Comparison of ENCODE assay signal across 14 cellular contexts in genomic region chr13:99985886-99986527, GRCh38. TPM values are rescaled to one million over a fixed set of nuclear protein-coding genes. Genes with fewer than 3 reads are reported as not detected.
DNase-seq lines count a peak whose midpoint lies in the region; ATAC-seq, FAIRE-seq and TF ChIP-seq lines count a peak whose summit lies in the region.
"Had no signal": no experiment of that assay in that cellular context is flagged by ENCODE, and none has a peak within 500 bp of the region (broad histone marks: within the 10 kb centered on the region; RNA-seq: fewer than 3 reads in every experiment).

No MANE protein-coding gene starts in this region.

- H3K4me1 ChIP-seq in HepG2 (ENCODE audit: insufficient read depth, low read length) (peaks cover 31% of the 10 kb centered on the region), BE2C (no peaks in the 10 kb centered on the region), upper lobe of left lung (peaks cover 17 to 56% (median 18%) of the 10 kb centered on the region in 4 donors)

- CTCF ChIA-PET in HepG2 (lab: Yijun Ruan, JAX; ENCODE audit: low intra/inter-chr PET ratio, low total read pairs): no interaction called here

- no peak for TF ChIP-seq RAD21 in HepG2 (CRISPR knock-in tag; IDR thresholded peaks at IDR 0.05)

- ATAC-seq in effector memory CD8-positive, alpha-beta T cell (replicated peaks): no peak
- ATAC-seq in HepG2 (no peak), upper lobe of left lung (ENCODE audit: low FRiP score in 2 of 2) (no peak)
- ATAC-seq: upper lobe of right lung had no signal

- H3K79me2 ChIP-seq in HepG2 (ENCODE audit: insufficient read depth, low read length): no peaks in the 10 kb centered on the region

- H3K27me3 ChIP-seq in HepG2 (ENCODE audit: control insufficient read depth in 1 of 2, insufficient read depth in 2 of 2, low read length in 2 of 2) (peaks cover 0 to 43% of the 10 kb centered on the region in 2 experiments; a peak in 3 of 5 replicates), BE2C (peaks cover 97% of the 10 kb centered on the region), upper lobe of left lung (peaks cover 2 to 96% (median 71%) of the 10 kb centered on the region in 4 donors)

- H3K36me3 ChIP-seq in HepG2 (replicated peaks in 1 of 2; ENCODE audit: control insufficient read depth in 1 of 2, insufficient read depth in 2 of 2, low read length in 2 of 2) (no peaks in the 10 kb centered on the region), BE2C (no peaks in the 10 kb centered on the region), upper lobe of left lung (no peaks in the 10 kb centered on the region)
- H3K36me3 ChIP-seq: upper lobe of right lung had no signal

- H3K27me3 Mint-ChIP-seq in activated CD4-positive, alpha-beta T cell treated with anti-CD3 and anti-CD28 coated beads, Interleukin-2, amount 10 ng/mL, durations not matched to agents 24 days and 14 days: peaks cover 72% of the 10 kb centered on the region
- peaks cover 61 to 79% of the 10 kb centered on the region in 2 donors for H3K27me3 Mint-ChIP-seq in effector memory CD8-positive, alpha-beta T cell
- no peaks in the 10 kb centered on the region for H3K27me3 Mint-ChIP-seq in osteocyte (ENCODE audit: unreplicated experiment)

- no peak for FAIRE-seq in HepG2 (lab: Jason Lieb, UNC)

- peaks cover 16% of the 10 kb centered on the region for H3K4me1 Mint-ChIP-seq in activated CD4-positive, alpha-beta T cell treated with anti-CD3 and anti-CD28 coated beads, Interleukin-2, amount 10 ng/mL, durations not matched to agents 24 days and 14 days
- H3K4me1 Mint-ChIP-seq in effector memory CD8-positive, alpha-beta T cell (ENCODE audit: low read depth in 2 of 2): peaks cover 4 to 11% of the 10 kb centered on the region in 2 donors
- peaks cover 42% of the 10 kb centered on the region for H3K4me1 Mint-ChIP-seq in osteocyte (ENCODE audit: unreplicated experiment)

- no peaks in the 10 kb centered on the region for H3K9me3 ChIP-seq in HepG2 (ENCODE audit: low read length)
- H3K9me3 ChIP-seq in BE2C: no peaks in the 10 kb centered on the region; the same call in 1 of the 2 replicates
- peaks cover 0 to 3% (median 0%) of the 10 kb centered on the region in 4 donors for H3K9me3 ChIP-seq in upper lobe of left lung
- H3K9me3 ChIP-seq: upper lobe of right lung had no signal

- H2AFZ ChIP-seq in HepG2 (ENCODE audit: low read length): no peak overlapping the region

- no peak overlapping the region for H3K9ac ChIP-seq in HepG2 (ENCODE audit: insufficient read depth, low read depth, low read length)

- no peak overlapping the region for H3K4me2 ChIP-seq in HepG2 (ENCODE audit: low read depth, low read length)

- H3K27ac Mint-ChIP-seq in activated CD4-positive, alpha-beta T cell treated with anti-CD3 and anti-CD28 coated beads, Interleukin-2, amount 10 ng/mL, durations not matched to agents 24 days and 14 days: peak overlapping the region; percentile 88
- H3K27ac Mint-ChIP-seq in effector memory CD8-positive, alpha-beta T cell: peak overlapping the region in 1 of 2 donors; percentile 88
- peak overlapping the region; percentile 98 for H3K27ac Mint-ChIP-seq in osteocyte (ENCODE audit: unreplicated experiment)

- peak overlapping the region; percentile 34 for H3K4me3 Mint-ChIP-seq in activated CD4-positive, alpha-beta T cell treated with anti-CD3 and anti-CD28 coated beads, Interleukin-2, amount 10 ng/mL, durations not matched to agents 24 days and 14 days
- H3K4me3 Mint-ChIP-seq in effector memory CD8-positive, alpha-beta T cell: peak overlapping the region; percentile 3 to 28
- H3K4me3 Mint-ChIP-seq in osteocyte (ENCODE audit: unreplicated experiment): peak overlapping the region; percentile 86

- no peak for TF ChIP-seq POLR2A in HepG2 (IDR thresholded peaks at IDR 0.05; ENCODE audit: insufficient read depth in 1 of 2, low read depth in 2 of 2, low read length in 2 of 2)
- no peak for TF ChIP-seq POLR2A in upper lobe of left lung (IDR thresholded peaks at IDR 0.05)

- 74% methylated on average over 15 of the region's 15 CpGs for WGBS in HepG2 (ENCODE audit: low lambda C conversion rate)
- 33 to 34% methylated on average over 15 of the region's 15 CpGs for WGBS in upper lobe of left lung, 2 donors

- BruUV-seq in HepG2 (replicated peaks; lab: Mats Ljungman, UMichigan): no TSS peak

- intact Hi-C loops in activated CD4-positive, alpha-beta T cell treated with anti-CD3 and anti-CD28 coated beads, Interleukin-2, amount 10 ng/mL, durations not matched to agents 24 days and 14 days (cut with micrococcal nuclease): loop anchor here (1.0 to 2.0 kb wide), 2 partner anchors 9 to 27 kb away; no protein-coding TSS in a partner anchor
- intact Hi-C loops in HepG2 (cut with micrococcal nuclease; ENCODE audit: unreplicated experiment): loop anchor here (10.0 kb wide), 1 partner anchor 529 kb away; no protein-coding TSS in a partner anchor

- no peak for DNase-seq in activated CD4-positive, alpha-beta T cell treated with anti-CD3 and anti-CD28 coated beads, Interleukin-2, amount 10 ng/mL, durations not matched to agents 24 days and 14 days
- DNase-seq in activated CD4-positive, alpha-beta T cell treated with anti-CD3 and anti-CD28 coated beads for 4 hours: no peak
- peak; percentile 15 for DNase-seq in OCI-M1 (lab: John Stamatoyannopoulos, UW)
- no peak for DNase-seq in effector memory CD8-positive, alpha-beta T cell
- no peak for DNase-seq in osteocyte (ENCODE audit: extremely low spot score, unreplicated experiment)
- no peak for DNase-seq in HepG2 (ENCODE audit: low spot score)
- DNase-seq in BE2C: no peak
- no peak for DNase-seq in upper lobe of left lung
- DNase-seq: AML-193, NCI-H1105, upper lobe of right lung had no signal

- in situ Hi-C loops in HepG2 (cut with HindIII; ENCODE audit: extremely low pct_ligation_motif_present, low pct_unique_long_range_greater_than_20kb): loop anchor here (10.0 kb wide), 1 partner anchor 249 kb away; no protein-coding TSS in a partner anchor

- no peaks in the 10 kb centered on the region for H4K20me1 ChIP-seq in HepG2 (ENCODE audit: insufficient read depth, low read length)

- H3K27ac ChIP-seq in HepG2 (ENCODE audit: extremely low read length, insufficient read depth, low read length) (no peak overlapping the region), upper lobe of left lung (no peak overlapping the region)
- H3K27ac ChIP-seq: upper lobe of right lung had no signal

- no peak overlapping the region for H3K4me3 ChIP-seq in HepG2 (replicated peaks in 1 of 3; ENCODE audit: insufficient read depth in 1 of 3, low read depth in 2 of 3, low read length in 3 of 3)
- H3K4me3 ChIP-seq in BE2C (ENCODE audit: low read depth, low read length): no peak overlapping the region
- H3K4me3 ChIP-seq in upper lobe of left lung: no peak overlapping the region
- H3K4me3 ChIP-seq: upper lobe of right lung had no signal

- no peak for TF ChIP-seq EP300 in HepG2 (IDR thresholded peaks at IDR 0.05; ENCODE audit: low read depth in 2 of 2, low read length in 2 of 2)
- TF ChIP-seq EP300 in HepG2 (CRISPR knock-in tag; IDR thresholded peaks at IDR 0.05; ENCODE audit: borderline replicate concordance): no peak
- no peak for TF ChIP-seq EP300 in upper lobe of left lung (IDR thresholded peaks at IDR 0.05)

- H3K9me3 Mint-ChIP-seq in activated CD4-positive, alpha-beta T cell treated with anti-CD3 and anti-CD28 coated beads, Interleukin-2, amount 10 ng/mL, durations not matched to agents 24 days and 14 days: peaks cover 5% of the 10 kb centered on the region
- no peaks in the 10 kb centered on the region for H3K9me3 Mint-ChIP-seq in effector memory CD8-positive, alpha-beta T cell
- H3K9me3 Mint-ChIP-seq in osteocyte (ENCODE audit: unreplicated experiment): no peaks in the 10 kb centered on the region

- POLR2A ChIA-PET in HepG2 (lab: Yijun Ruan, JAX): no interaction called here

- H3K36me3 Mint-ChIP-seq in activated CD4-positive, alpha-beta T cell treated with anti-CD3 and anti-CD28 coated beads, Interleukin-2, amount 10 ng/mL, durations not matched to agents 24 days and 14 days (ENCODE audit: low read depth): peaks cover 9% of the 10 kb centered on the region
- H3K36me3 Mint-ChIP-seq in effector memory CD8-positive, alpha-beta T cell (ENCODE audit: insufficient read depth): peaks cover 72% of the 10 kb centered on the region
- H3K36me3 Mint-ChIP-seq in osteocyte (ENCODE audit: unreplicated experiment): peaks cover 44% of the 10 kb centered on the region

- TF ChIP-seq CTCF in osteocyte (IDR thresholded peaks at IDR 0.05) (no peak), HepG2 (CRISPR knock-in tag; IDR thresholded peaks at IDR 0.05) (no peak), BE2C (IDR thresholded peaks at IDR 0.05; ENCODE audit: low read depth, low read length) (no peak), upper lobe of left lung (IDR thresholded peaks at IDR 0.05) (no peak)

RNA-seq across cellular contexts. Expression of gene ZIC2, which starts 4.4 kb away (rescaled TPM):
- 0.07 TPM in 1 of 2 replicates, not detected in the other for total RNA-seq in activated CD4-positive, alpha-beta T cell treated with anti-CD3 and anti-CD28 coated beads, Interleukin-2, amount 10 ng/mL, durations not matched to agents 24 days and 14 days
- 177 and 196 TPM in 2 replicates for total RNA-seq in osteocyte
- total RNA-seq in HepG2 (2016; rRNA removed; fragmentation: Illumina TruSeq; extraction: Trizol): not detected in 2 replicates
- not detected in 2 replicates for total RNA-seq in HepG2 (2016; cell fraction: cytosol; rRNA removed; fragmentation: Illumina TruSeq; extraction: Trizol; ENCODE audit: low read depth)
- 0.06 TPM in 1 of 2 replicates, not detected in the other for total RNA-seq in HepG2 (2016; cell fraction: insoluble cytoplasmic fraction; rRNA removed; fragmentation: Illumina TruSeq; extraction: Trizol)
- not detected in 2 replicates for total RNA-seq in HepG2 (2016; cell fraction: membrane; rRNA removed; fragmentation: Illumina TruSeq; extraction: Trizol)
- total RNA-seq in HepG2 (2016; cell fraction: nucleus; rRNA removed; fragmentation: Illumina TruSeq; extraction: Trizol): not detected in 2 replicates
- 0.12 and 0.13 TPM in 2 replicates for polyA plus RNA-seq in HepG2 (2011; rRNA removed)
- polyA plus RNA-seq in HepG2 (2011; cell fraction: cytosol; rRNA removed): 0.06 and 0.11 TPM in 2 replicates
- 0.29 and 0.32 TPM in 2 replicates for polyA plus RNA-seq in HepG2 (2011; cell fraction: nucleus; rRNA removed)
- 0.17 and 0.24 TPM in 2 replicates for polyA plus RNA-seq in HepG2 (2012)
- not detected in 2 replicates for polyA plus RNA-seq in HepG2 (2016; cell fraction: cytosol; fragmentation: Illumina TruSeq; extraction: Trizol; ENCODE audit: low read depth)
- polyA plus RNA-seq in HepG2 (2016; cell fraction: insoluble cytoplasmic fraction; fragmentation: Illumina TruSeq; extraction: Trizol; ENCODE audit: low read depth): 0.08 TPM in 2 replicates
- polyA plus RNA-seq in HepG2 (2016; cell fraction: membrane; fragmentation: Illumina TruSeq; extraction: Trizol; ENCODE audit: low read depth): not detected in 2 replicates
- not detected in 2 replicates for polyA plus RNA-seq in HepG2 (2016; cell fraction: nucleus; fragmentation: Illumina TruSeq; extraction: Trizol; ENCODE audit: insufficient read depth, low read depth)
- polyA minus RNA-seq in HepG2 (2011; rRNA and poly(A)+ RNA removed; ENCODE audit: low replicate concordance): 0.18 and 5.2 TPM in 2 replicates
- 0.53 and 0.59 TPM in 2 replicates for polyA minus RNA-seq in HepG2 (2011; cell fraction: cytosol; rRNA and poly(A)+ RNA removed)
- 0.13 TPM in 1 of 2 replicates, not detected in the other for polyA minus RNA-seq in HepG2 (2011; cell fraction: nucleus; rRNA and poly(A)+ RNA removed)
- not detected for polyA plus RNA-seq in BE2C (2012; ENCODE audit: insufficient read depth, insufficient read length, low read depth)
- total RNA-seq in upper lobe of left lung: under 1 TPM in 2 of 6 donors, not detected in 4; 0.69 to 0.84 TPM
- total RNA-seq: aorta, kidney epithelial cell, pulmonary artery endothelial cell, upper lobe of right lung had no signal

RNA-seq across cellular contexts. Expression of gene ZIC5, which starts 14.4 kb away (rescaled TPM):
- not detected in 2 replicates for total RNA-seq in activated CD4-positive, alpha-beta T cell treated with anti-CD3 and anti-CD28 coated beads, Interleukin-2, amount 10 ng/mL, durations not matched to agents 24 days and 14 days
- total RNA-seq in osteocyte (8.8 and 9.4 TPM in 2 replicates), HepG2 (2016; rRNA removed; fragmentation: Illumina TruSeq; extraction: Trizol) (0.02 TPM in 1 of 2 replicates, not detected in the other), upper lobe of left lung (under 1 TPM in 1 of 6 donors, not detected in 5; 0.07 TPM)
- not detected in 2 replicates for total RNA-seq in HepG2 (2016; cell fraction: cytosol; rRNA removed; fragmentation: Illumina TruSeq; extraction: Trizol; ENCODE audit: low read depth)
- total RNA-seq in HepG2 (2016; cell fraction: insoluble cytoplasmic fraction; rRNA removed; fragmentation: Illumina TruSeq; extraction: Trizol): 0.03 and 0.04 TPM in 2 replicates
- total RNA-seq in HepG2 (2016; cell fraction: membrane; rRNA removed; fragmentation: Illumina TruSeq; extraction: Trizol): 0.03 TPM in 1 of 2 replicates, not detected in the other
- not detected in 2 replicates for total RNA-seq in HepG2 (2016; cell fraction: nucleus; rRNA removed; fragmentation: Illumina TruSeq; extraction: Trizol)
- 0.07 TPM in 1 of 2 replicates, not detected in the other for polyA plus RNA-seq in HepG2 (2011; rRNA removed)
- 0.01 and 0.03 TPM in 2 replicates for polyA plus RNA-seq in HepG2 (2011; cell fraction: cytosol; rRNA removed)
- polyA plus RNA-seq in HepG2 (2011; cell fraction: nucleus; rRNA removed): 0.03 and 0.06 TPM in 2 replicates
- 0.03 TPM in 1 of 2 replicates, not detected in the other for polyA plus RNA-seq in HepG2 (2012)
- polyA plus RNA-seq in HepG2 (2016; cell fraction: cytosol; fragmentation: Illumina TruSeq; extraction: Trizol; ENCODE audit: low read depth): not detected in 2 replicates
- not detected in 2 replicates for polyA plus RNA-seq in HepG2 (2016; cell fraction: insoluble cytoplasmic fraction; fragmentation: Illumina TruSeq; extraction: Trizol; ENCODE audit: low read depth)
- 0.03 TPM in 1 of 2 replicates, not detected in the other for polyA plus RNA-seq in HepG2 (2016; cell fraction: membrane; fragmentation: Illumina TruSeq; extraction: Trizol; ENCODE audit: low read depth)
- polyA plus RNA-seq in HepG2 (2016; cell fraction: nucleus; fragmentation: Illumina TruSeq; extraction: Trizol; ENCODE audit: insufficient read depth, low read depth): 0.10 TPM in 1 of 2 replicates, not detected in the other
- 2.7 TPM in 1 of 2 replicates, not detected in the other for polyA minus RNA-seq in HepG2 (2011; rRNA and poly(A)+ RNA removed; ENCODE audit: low replicate concordance)
- polyA minus RNA-seq in HepG2 (2011; cell fraction: cytosol; rRNA and poly(A)+ RNA removed): not detected in 2 replicates
- not detected in 2 replicates for polyA minus RNA-seq in HepG2 (2011; cell fraction: nucleus; rRNA and poly(A)+ RNA removed)
- polyA plus RNA-seq in BE2C (2012; ENCODE audit: insufficient read depth, insufficient read length, low read depth): not detected
- total RNA-seq: aorta, kidney epithelial cell, pulmonary artery endothelial cell, upper lobe of right lung had no signal

Comparison
In these comparisons a context has a peak if more than half of its experiments do, and no peak if none do; other contexts are left out.
1. H3K4me3 Mint-ChIP-seq: peak in every context shown above with its lines; median percentile 86 in osteocyte; 34 in activated CD4-positive, alpha-beta T cell treated with anti-CD3 and anti-CD28 coated beads, Interleukin-2, amount 10 ng/mL, durations not matched to agents 24 days and 14 days; 16 in effector memory CD8-positive, alpha-beta T cell.
2. RNA of gene ZIC2, which starts 4.4 kb away (total RNA-seq): 177 to 196 TPM in osteocyte; 0.07 TPM in activated CD4-positive, alpha-beta T cell treated with anti-CD3 and anti-CD28 coated beads, Interleukin-2, amount 10 ng/mL, durations not matched to agents 24 days and 14 days, 0.06 TPM in HepG2 and 0.69 to 0.84 TPM in upper lobe of left lung; every median in the first group is over 10 times any median in the second.